ENCODE assay signal across 29 cellular contexts in the genomic region with DNA sequence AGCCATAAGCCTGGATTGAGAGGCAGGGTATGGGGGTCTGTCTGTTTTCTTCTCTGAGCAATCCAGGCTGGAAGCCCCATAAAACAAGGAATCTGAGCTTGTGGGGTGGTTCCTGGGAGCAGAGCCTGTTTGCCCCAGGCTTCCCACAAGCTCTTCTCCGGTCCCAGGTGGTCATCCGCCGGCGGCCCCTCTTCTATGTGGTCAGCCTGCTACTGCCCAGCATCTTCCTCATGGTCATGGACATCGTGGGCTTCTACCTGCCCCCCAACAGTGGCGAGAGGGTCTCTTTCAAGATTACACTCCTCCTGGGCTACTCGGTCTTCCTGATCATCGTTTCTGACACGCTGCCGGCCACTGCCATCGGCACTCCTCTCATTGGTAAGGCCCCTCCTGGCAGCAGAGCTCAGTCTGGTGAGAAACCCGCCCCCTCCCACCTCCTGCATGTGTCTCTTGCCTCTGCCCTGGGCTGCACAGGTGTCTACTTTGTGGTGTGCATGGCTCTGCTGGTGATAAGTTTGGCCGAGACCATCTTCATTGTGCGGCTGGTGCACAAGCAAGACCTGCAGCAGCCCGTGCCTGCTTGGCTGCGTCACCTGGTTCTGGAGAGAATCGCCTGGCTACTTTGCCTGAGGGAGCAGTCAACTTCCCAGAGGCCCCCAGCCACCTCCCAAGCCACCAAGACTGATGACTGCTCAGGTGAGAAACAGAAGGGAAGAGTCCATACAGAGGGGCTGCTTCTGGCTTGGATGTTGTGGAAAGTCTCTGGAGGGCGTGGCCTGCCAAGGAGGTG. TPM values are rescaled to one million over a fixed set of nuclear protein-coding genes. Genes with fewer than 3 reads are reported as not detected.
"Had no signal": no experiment of that assay in that cellular context is flagged by ENCODE, and none has a peak within 500 bp of the region (broad histone marks: within the 10 kb centered on the region; RNA-seq: fewer than 3 reads in every experiment).

No MANE protein-coding gene starts in this region.

- H3K9me3 ChIP-seq: ovary, psoas muscle, right lobe of liver, spleen, suprapubic skin, testis, tibial artery, transverse colon, upper lobe of right lung, uterus had no signal

- DNase-seq: natural killer cell; occipital lobe; ovary; psoas muscle; right lobe of liver; spleen; stimulated activated CD4-positive, alpha-beta T cell treated with anti-CD3 and anti-CD28 coated beads, Interleukin-12 subunit alpha, Interleukin-12 subunit beta, amount 100 ng/mL, for 4 hours; stimulated activated CD4-positive, alpha-beta T cell treated with anti-CD3 and anti-CD28 coated beads, Interleukin-1b, Interleukin-23, amount 100 ng/mL, for 48 hours; stimulated activated CD4-positive, alpha-beta T cell treated with anti-CD3 and anti-CD28 coated beads, Interleukin-4, amount 100 ng/mL, for 1 hour; stimulated activated CD4-positive, alpha-beta T cell treated with anti-CD3 and anti-CD28 coated beads, Interleukin-4, amount 100 ng/mL, for 4 hours; stimulated activated CD8-positive, alpha-beta memory T cell treated with anti-CD3 and anti-CD28 coated beads, Interleukin-4, amount 100 ng/mL, for 48 hours; stimulated activated naive CD4-positive, alpha-beta T cell; stimulated activated naive CD8-positive, alpha-beta T cell treated with anti-CD3 and anti-CD28 coated beads, Interleukin-15, amount 100 ng/mL, for 72 hours; stimulated activated naive CD8-positive, alpha-beta T cell treated with anti-CD3 and anti-CD28 coated beads, Interleukin-15, Interleukin-2, amounts not matched to agents 100 U/mL and 50 U/mL, for 24 hours; substantia nigra; testis; tibial artery; transverse colon; upper lobe of right lung; uterus had no signal

- H3K27ac ChIP-seq: neural progenitor cell, ovary, parathyroid adenoma, psoas muscle, right lobe of liver, skin epidermis, spleen, suprapubic skin, testis, tibial artery, transverse colon, upper lobe of right lung, uterus had no signal

- H3K4me3 ChIP-seq: neural progenitor cell, ovary, psoas muscle, right lobe of liver, skin epidermis, smooth muscle cell, spleen, suprapubic skin, testis, tibial artery, transverse colon, upper lobe of right lung, uterus had no signal

- H3K4me1 ChIP-seq: parathyroid adenoma, psoas muscle, spleen, suprapubic skin, testis, tibial artery, transverse colon, upper lobe of right lung, uterus had no signal

- H3K27me3 ChIP-seq: neural progenitor cell, ovary, right lobe of liver, testis, uterus had no signal

- ATAC-seq: natural killer cell; psoas muscle; right cardiac atrium; right lobe of liver; stimulated activated memory B cell treated with anti-CD40 and anti-IgM and Interleukin-4, amounts not matched to agents 10 μg/mL and 1 μg/mL and 100 μg/mL, for 72 hours; stimulated activated naive CD8-positive, alpha-beta T cell treated with anti-CD3 and anti-CD28 coated beads, Interleukin-15, amount 100 ng/mL, for 72 hours; stimulated activated naive CD8-positive, alpha-beta T cell treated with anti-CD3 and anti-CD28 coated beads, Interleukin-15, Interleukin-2, amounts not matched to agents 100 U/mL and 50 U/mL, for 24 hours; upper lobe of right lung had no signal

- H3K36me3 ChIP-seq: neural progenitor cell, ovary, right lobe of liver, spleen, suprapubic skin, tibial artery, transverse colon, upper lobe of right lung, uterus had no signal

RNA-seq across cellular contexts. Expression of gene HTR3A, which starts 11.6 kb away (rescaled TPM):
- total RNA-seq: natural killer cell, osteoblast, ovary, progenitor cell of endocrine pancreas, psoas muscle, right cardiac atrium, smooth muscle cell, upper lobe of right lung had no signal
